In genomic region chr13:98977568-98978270, GRCh38 we compare ENCODE assay signal across 8 cellular contexts. TPM values are rescaled to one million over a fixed set of nuclear protein-coding genes. Genes with fewer than 3 reads are reported as not detected.
A peak's percentile ranks its signal among the peaks of the same experiment; 100 is the strongest.
DNase-seq lines count a peak whose midpoint lies in the region; ATAC-seq and TF ChIP-seq lines count a peak whose summit lies in the region.

Gene DOCK9 (minus strand): TSS chr13:98978064. CDS start chr13:98977909, 155 bp downstream.

- H3K27ac Mint-ChIP-seq in activated naive CD8-positive, alpha-beta T cell treated with anti-CD3 and anti-CD28 coated beads for 36 hours: no peak within 1 kb of the TSS

- TF ChIP-seq CTCF in cardiac muscle cell (IDR thresholded peaks at IDR 0.05; ENCODE audit: low read depth, low read length): no peak
- no peak for TF ChIP-seq CTCF in ovary (IDR thresholded peaks at IDR 0.05)

- H3K27me3 Mint-ChIP-seq in activated naive CD8-positive, alpha-beta T cell treated with anti-CD3 and anti-CD28 coated beads for 36 hours: no peaks in the 10 kb centered on the region

- peaks cover 42% of the 10 kb centered on the region for H3K4me1 ChIP-seq in cardiac muscle cell (ENCODE audit: low read depth)
- H3K4me1 ChIP-seq in ovary (ENCODE audit: insufficient read depth): peaks cover 2% of the 10 kb centered on the region

- H3K27ac ChIP-seq in cardiac muscle cell (peak within 1 kb of the TSS; percentile 78), ovary (peak within 1 kb of the TSS in 1 of 2 donors; percentile 14)

- H3K9me3 Mint-ChIP-seq in activated naive CD8-positive, alpha-beta T cell treated with anti-CD3 and anti-CD28 coated beads for 36 hours: no peaks in the 10 kb centered on the region

- no peak for TF ChIP-seq EP300 in ovary (IDR thresholded peaks at IDR 0.05)

- peaks cover 79% of the 10 kb centered on the region for H3K4me1 Mint-ChIP-seq in activated naive CD8-positive, alpha-beta T cell treated with anti-CD3 and anti-CD28 coated beads for 36 hours

- intact Hi-C loops in ovary (cut with DNase I): no loop called here

- H3K9me3 ChIP-seq in cardiac muscle cell (ENCODE audit: low read depth) (no peaks in the 10 kb centered on the region), ovary (no peaks in the 10 kb centered on the region)

- H3K4me3 Mint-ChIP-seq in activated naive CD8-positive, alpha-beta T cell treated with anti-CD3 and anti-CD28 coated beads for 36 hours: no peak within 1 kb of the TSS

- ATAC-seq in GM18502 (IDR thresholded peaks at IDR 0.05; ENCODE audit: poor library complexity, unreplicated experiment) (no peak), HG03139 (IDR thresholded peaks at IDR 0.05; ENCODE audit: unreplicated experiment) (no peak)

- peaks cover 5% of the 10 kb centered on the region for H3K36me3 Mint-ChIP-seq in activated naive CD8-positive, alpha-beta T cell treated with anti-CD3 and anti-CD28 coated beads for 36 hours

- no peak for TF ChIP-seq POLR2A in ovary (IDR thresholded peaks at IDR 0.05)

- H3K27me3 ChIP-seq in cardiac muscle cell: no peaks in the 10 kb centered on the region
- H3K27me3 ChIP-seq in ovary: no peaks in the 10 kb centered on the region

- 4 to 9% (median 7%) methylated on average over 16 of the region's 16 CpGs for WGBS in ovary, 3 donors

- no peak within 1 kb of the TSS for H3K4me3 ChIP-seq in cardiac muscle cell
- peak within 1 kb of the TSS; percentile 32 for H3K4me3 ChIP-seq in ovary

- DNase-seq in HK-2 (ENCODE audit: unreplicated experiment): peak; percentile 40
- DNase-seq in activated naive CD8-positive, alpha-beta T cell treated with anti-CD3 and anti-CD28 coated beads for 36 hours: no peak
- peak; percentile 62 to 81 for DNase-seq in cardiac muscle cell (ENCODE audit: low read depth in 1 of 2, low spot score in 1 of 2)
- peak; percentile 46 to 72 (median 52) for DNase-seq in ovary
- no peak for DNase-seq in NCI-H2196 treated with DMSO at 0.1 percent for 48 hours (lab: John Stamatoyannopoulos, UW; ENCODE audit: unreplicated experiment)
- no peak for DNase-seq in GM19240 (ENCODE audit: insufficient read length, low spot score)

- no peaks in the 10 kb centered on the region for H3K36me3 ChIP-seq in cardiac muscle cell
- no peaks in the 10 kb centered on the region for H3K36me3 ChIP-seq in ovary

RNA-seq across cellular contexts. Expression of gene DOCK9, which starts in this region (rescaled TPM):
- total RNA-seq in activated naive CD8-positive, alpha-beta T cell treated with anti-CD3 and anti-CD28 coated beads for 36 hours: 10 to 100 TPM; 31.9 to 33.5 TPM
- total RNA-seq in cardiac muscle cell: 32.8 and 61.3 TPM in 2 replicates
- 33.2 and 39.1 TPM in 2 replicates for polyA plus RNA-seq in cardiac muscle cell
- total RNA-seq in ovary: 10 to 100 TPM; 31.0 to 75.3 (median 45.4) TPM
- polyA plus RNA-seq in ovary: 10 to 100 TPM; 37.8 to 71.9 TPM

Comparison
In these comparisons a context has a peak if more than half of its experiments do, and no peak if none do; other contexts are left out.
1. DNase-seq: peak in HK-2 (single experiment), cardiac muscle cell (2 of 2) and ovary (5 of 5); none in activated naive CD8-positive, alpha-beta T cell treated with anti-CD3 and anti-CD28 coated beads for 36 hours (single experiment), NCI-H2196 treated with DMSO at 0.1 percent for 48 hours (single experiment) and GM19240 (single experiment).